ENCODE assay signal across 8 cellular contexts in genomic region chr19:19033176-19033425, GRCh38. TPM values are rescaled to one million over a fixed set of nuclear protein-coding genes. Genes with fewer than 3 reads are reported as not detected.
A peak's percentile ranks its signal among the peaks of the same experiment; 100 is the strongest.
DNase-seq lines count a peak whose midpoint lies in the region; ATAC-seq and TF ChIP-seq lines count a peak whose summit lies in the region.

No MANE protein-coding gene starts in this region.

- peak overlapping the region; percentile 93 for H3K9ac ChIP-seq in OCI-LY3 (ENCODE audit: low read length)

- peaks cover 91% of the 10 kb centered on the region for H3K79me2 ChIP-seq in OCI-LY3 (ENCODE audit: low read length)

- TF ChIP-seq CTCF in OCI-LY3 (IDR thresholded peaks at IDR 0.05; ENCODE audit: low read depth, low read length) (no peak), esophagus muscularis mucosa (IDR thresholded peaks at IDR 0.05) (no peak), gastrocnemius medialis (IDR thresholded peaks at IDR 0.05 in 4 of 5, conservative IDR thresholded peaks at IDR 0.05 in 1 of 5) (no peak)

- in situ Hi-C loops in gastrocnemius medialis (cut with MboI; ENCODE audit: low sequenced_read_pairs in 4 of 4), result no loop called here

- H4K20me1 ChIP-seq in OCI-LY3 (ENCODE audit: insufficient read depth, low read length), result peaks cover 13% of the 10 kb centered on the region

- no peak overlapping the region for H2AFZ ChIP-seq in OCI-LY3 (ENCODE audit: low read depth, low read length)

- H3K4me1 ChIP-seq in OCI-LY3 (ENCODE audit: low read length) (peaks cover 8% of the 10 kb centered on the region; the same call in 1 of the 2 replicates), esophagus muscularis mucosa (peaks cover 28 to 50% (median 40%) of the 10 kb centered on the region in 4 donors), gastrocnemius medialis (peaks cover 22 to 40% of the 10 kb centered on the region in 2 donors)

- H3K36me3 ChIP-seq in OCI-LY3 (replicated peaks; ENCODE audit: low read depth, low read length), result peaks cover 39% of the 10 kb centered on the region
- peaks cover 9 to 37% (median 30%) of the 10 kb centered on the region in 4 donors for H3K36me3 ChIP-seq in esophagus muscularis mucosa
- H3K36me3 ChIP-seq in gastrocnemius medialis, result peaks cover 0 to 26% of the 10 kb centered on the region in 2 donors

- H3K4me3 ChIP-seq in OCI-LY3 (ENCODE audit: low read length) (peak overlapping the region; percentile 87), esophagus muscularis mucosa (peak overlapping the region; percentile 95 to 99 (median 96)), gastrocnemius medialis (peak overlapping the region; percentile 69 to 96 (median 73))

- H3K27ac ChIP-seq in OCI-LY3 (ENCODE audit: low read length), result peak overlapping the region; percentile 77
- H3K27ac ChIP-seq in esophagus muscularis mucosa (replicated peaks in 1 of 4), result peak overlapping the region; percentile 93 to 100 (median 98)
- H3K27ac ChIP-seq in gastrocnemius medialis, result peak overlapping the region; percentile 89 to 100 (median 94)

- DNase-seq in esophagus muscularis mucosa (ENCODE audit: extremely low spot score) (no peak), gastrocnemius medialis (no peak), cerebellum (ENCODE audit: low spot score) (no peak), NCI-H2081 (lab: John Stamatoyannopoulos, UW) (no peak), occipital lobe (lab: John Stamatoyannopoulos, UW) (no peak), T-helper 9 cell (no peak)

- peak; percentile 21 for ATAC-seq in GM18873 (IDR thresholded peaks at IDR 0.05; ENCODE audit: low FRiP score, unreplicated experiment)
- peak; percentile 35 to 43 for ATAC-seq in gastrocnemius medialis

- peak overlapping the region; percentile 78 for H3K4me2 ChIP-seq in OCI-LY3 (ENCODE audit: low read length)

- no peak for TF ChIP-seq EP300 in esophagus muscularis mucosa (IDR thresholded peaks at IDR 0.05)

- no peaks in the 10 kb centered on the region for H3K9me3 ChIP-seq in OCI-LY3 (ENCODE audit: insufficient read depth, low read length)
- no peaks in the 10 kb centered on the region for H3K9me3 ChIP-seq in esophagus muscularis mucosa
- H3K9me3 ChIP-seq in gastrocnemius medialis, result no peaks in the 10 kb centered on the region

- TF ChIP-seq POLR2A in esophagus muscularis mucosa (IDR thresholded peaks at IDR 0.05; ENCODE audit: low read depth) (no peak), gastrocnemius medialis (IDR thresholded peaks at IDR 0.05) (no peak)

- H3K27me3 ChIP-seq in OCI-LY3 (ENCODE audit: low read depth, low read length), result no peaks in the 10 kb centered on the region
- no peaks in the 10 kb centered on the region for H3K27me3 ChIP-seq in esophagus muscularis mucosa
- H3K27me3 ChIP-seq in gastrocnemius medialis, result no peaks in the 10 kb centered on the region

- WGBS in esophagus muscularis mucosa, result 0% methylated on average over 3 of the region's 32 CpGs

- intact Hi-C loops in esophagus muscularis mucosa (cut with DNase I) (no loop called here), gastrocnemius medialis (cut with DNase I; ENCODE audit: low total_unique reads) (loop anchor here (1.0 to 10.0 kb wide), 2 partner anchors 114 to 138 kb away; partner anchors contain the start of genes CERS1, COPE and DDX49)

RNA-seq across cellular contexts. Expression of gene SUGP2, which starts 0.2 kb away (rescaled TPM):
- total RNA-seq in esophagus muscularis mucosa (10 to 100 TPM; 23.1 to 45.7 (median 32.0) TPM), gastrocnemius medialis (10 to 100 TPM; 24.6 to 38.2 (median 32.8) TPM), cerebellum (76.3 TPM), occipital lobe (102 TPM)

RNA-seq across cellular contexts. Expression of gene ARMC6, which starts 0.3 kb away (rescaled TPM):
- total RNA-seq in esophagus muscularis mucosa (10 to 100 TPM; 16.2 to 25.8 (median 20.4) TPM), gastrocnemius medialis (10 to 100 TPM; 18.2 to 35.7 (median 25.2) TPM), cerebellum (26.3 TPM), occipital lobe (47.4 TPM)

RNA-seq across cellular contexts. Expression of gene SLC25A42, which starts 30.7 kb away (rescaled TPM):
- total RNA-seq in esophagus muscularis mucosa (10 to 100 TPM; 11.2 to 16.8 (median 13.8) TPM), gastrocnemius medialis (10 to 100 TPM; 12.3 to 85.3 (median 37.1) TPM), cerebellum (11.1 TPM), occipital lobe (12.6 TPM)
